ENCODE assay signal across 9 cellular contexts in the genomic region with DNA sequence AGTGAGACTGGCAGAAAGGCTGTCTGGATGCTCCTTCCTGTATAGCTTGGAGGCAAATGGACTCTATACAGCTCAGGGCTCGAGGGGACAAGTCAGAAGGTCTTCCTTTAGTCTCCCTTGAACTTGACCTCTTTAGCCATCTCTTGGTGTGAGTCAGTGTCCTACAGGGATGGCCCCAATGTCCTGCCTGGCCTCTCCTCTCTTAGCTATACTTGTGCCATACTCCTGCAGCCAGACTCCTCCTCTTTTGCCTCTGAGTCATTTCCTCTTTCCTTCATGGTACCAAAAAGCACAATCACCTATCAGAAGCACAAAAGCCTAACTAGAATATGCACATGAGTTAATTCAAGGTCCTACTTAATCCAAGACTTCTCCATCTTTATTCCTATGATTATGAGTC.
DNase-seq lines count a peak whose midpoint lies in the region; ATAC-seq and TF ChIP-seq lines count a peak whose summit lies in the region.
"Had no signal": no experiment of that assay in that cellular context is flagged by ENCODE, and none has a peak within 500 bp of the region (broad histone marks: within the 10 kb centered on the region; RNA-seq: fewer than 3 reads in every experiment).

No MANE protein-coding gene starts in this region.

- POLR2A ChIA-PET in OCI-LY7 (lab: Charles Lee): interaction anchor here (0.5 to 1.5 kb wide), 3 partner anchors 10 to 191 kb away, joined by 3 read pairs; no protein-coding TSS in a partner anchor

- peaks cover 7% of the 10 kb centered on the region; the same call in 1 of the 2 replicates for H3K36me3 ChIP-seq in OCI-LY7 (ENCODE audit: insufficient read depth, low read length)

- no peaks in the 10 kb centered on the region for H3K9me3 ChIP-seq in OCI-LY7 (ENCODE audit: low read length)

- no peaks in the 10 kb centered on the region for H4K20me1 ChIP-seq in OCI-LY7 (ENCODE audit: insufficient read depth, low read length)

- BruUV-seq in OCI-LY7 (replicated peaks; lab: Mats Ljungman, UMichigan): no TSS peak

- H3K27ac ChIP-seq in OCI-LY7 (ENCODE audit: low read depth, low read length, poor library complexity, severe bottlenecking): no peak overlapping the region

- no peak overlapping the region for H2AFZ ChIP-seq in OCI-LY7 (ENCODE audit: low read length)

- DNase-seq in AG08396 (ENCODE audit: low spot score) (peak; percentile 22), GM03348 (ENCODE audit: low spot score) (peak; percentile 48), SW480 (ENCODE audit: low spot score) (peak; percentile 22), fibroblast of mammary gland (ENCODE audit: low read depth) (peak; percentile 65), GF-D8 (lab: John Stamatoyannopoulos, UW) (no peak), OCI-LY7 (ENCODE audit: low spot score) (no peak)
- DNase-seq in stimulated activated naive CD4-positive, alpha-beta T cell treated with Interleukin-2 at 50 U/mL for 16 hours (lab: John Stamatoyannopoulos, UW): no peak
- DNase-seq: stimulated activated naive CD4-positive, alpha-beta T cell had no signal

- no peaks in the 10 kb centered on the region for H3K9me2 ChIP-seq in OCI-LY7 (ENCODE audit: insufficient read depth, low read length)

- no peak for ATAC-seq in GM18873 (IDR thresholded peaks at IDR 0.05; ENCODE audit: low FRiP score, unreplicated experiment)

- intact Hi-C loops in OCI-LY7 (cut with micrococcal nuclease; ENCODE audit: unreplicated experiment): loop anchor here (10.0 kb wide), 1 partner anchor 443 kb away; no protein-coding TSS in a partner anchor

- H3K4me3 ChIP-seq in fibroblast of mammary gland (ENCODE audit: control insufficient read depth, low read depth, low read length): no peak overlapping the region
- H3K4me3 ChIP-seq in OCI-LY7 (ENCODE audit: low read depth, low read length, poor library complexity, severe bottlenecking): no peak overlapping the region

- TF ChIP-seq CTCF in fibroblast of mammary gland (conservative IDR thresholded peaks at IDR 0.05; ENCODE audit: control insufficient read depth, insufficient read depth, low read depth, low read length): no peak
- TF ChIP-seq CTCF in OCI-LY7 (conservative IDR thresholded peaks at IDR 0.05; ENCODE audit: low read length): no peak

- no peaks in the 10 kb centered on the region for H3K79me2 ChIP-seq in OCI-LY7 (ENCODE audit: insufficient read depth, low read depth, low read length)

- no peak overlapping the region for H3K4me2 ChIP-seq in OCI-LY7 (ENCODE audit: low read length)

- peaks cover 16% of the 10 kb centered on the region for H3K4me1 ChIP-seq in OCI-LY7 (ENCODE audit: insufficient read depth, low read length, poor library complexity, severe bottlenecking)

- CTCF ChIA-PET in OCI-LY7 (lab: Charles Lee; ENCODE audit: unreplicated experiment): interaction anchor here (0.6 kb wide), 1 partner anchor 319 kb away, joined by 4 read pairs; no protein-coding TSS in a partner anchor

Comparison
In these comparisons a context has a peak if more than half of its experiments do, and no peak if none do; other contexts are left out.
1. DNase-seq: peak in AG08396 (single experiment), GM03348 (single experiment), SW480 (single experiment) and fibroblast of mammary gland (single experiment); none in GF-D8 (single experiment), stimulated activated naive CD4-positive, alpha-beta T cell treated with Interleukin-2 at 50 U/mL for 16 hours (single experiment) and OCI-LY7 (single experiment).